Comparison of ENCODE assay signal across 14 cellular contexts in the genomic region with DNA sequence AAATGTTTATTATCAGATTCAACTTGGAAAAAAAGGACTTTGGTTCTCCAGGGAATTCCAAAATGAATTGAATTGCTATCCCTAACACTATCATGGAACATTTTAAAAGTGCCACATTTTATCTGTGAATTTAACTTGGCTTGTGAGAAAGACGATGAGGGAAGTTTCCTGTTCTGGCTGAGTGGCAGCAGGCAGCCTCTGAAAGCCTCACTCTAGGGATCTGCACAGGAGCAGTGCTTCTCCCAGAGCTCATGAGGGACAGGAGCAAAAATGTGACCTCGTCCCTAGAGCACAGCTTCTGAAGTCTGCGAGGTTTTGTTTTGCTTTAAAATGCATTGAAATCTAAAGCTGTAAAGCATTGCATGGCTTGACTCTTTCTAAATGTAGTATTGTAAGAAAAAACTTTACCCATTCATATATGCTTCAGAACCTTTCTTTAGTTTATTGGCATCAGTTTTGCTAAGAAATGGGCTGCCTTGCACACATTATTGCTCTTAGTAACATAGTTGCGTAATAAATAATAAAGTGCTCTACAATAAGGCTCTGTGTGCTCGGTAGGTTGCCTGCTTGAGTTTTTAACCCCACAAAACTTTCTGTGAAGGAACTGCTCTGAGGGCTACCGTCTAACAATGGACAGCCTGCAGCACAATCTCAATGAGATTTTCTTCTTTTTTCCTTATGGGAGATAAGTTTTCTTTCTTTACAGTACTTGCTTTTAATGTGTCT.
DNase-seq lines count a peak whose midpoint lies in the region; ATAC-seq and TF ChIP-seq lines count a peak whose summit lies in the region.
"Had no signal": no experiment of that assay in that cellular context is flagged by ENCODE, and none has a peak within 500 bp of the region (broad histone marks: within the 10 kb centered on the region; RNA-seq: fewer than 3 reads in every experiment).

No MANE protein-coding gene starts in this region.

- no peaks in the 10 kb centered on the region for H3K27me3 Mint-ChIP-seq in activated T-cell treated with anti-CD3 and anti-CD28 coated beads, Interleukin-2, amount 50 U/mL, for 24 hours
- H3K27me3 Mint-ChIP-seq: activated B cell treated with CpG ODN at 0.5 μM for 24 hours had no signal

- ATAC-seq in Right ventricle myocardium superior (ENCODE audit: poor library complexity) (peak; percentile 77), right lobe of liver (peak in 3 of 4 donors; percentile 27 to 59 (median 46)), GM21529 (IDR thresholded peaks at IDR 0.05; ENCODE audit: unreplicated experiment) (no peak)
- ATAC-seq: GM12878, natural killer cell had no signal

- TF ChIP-seq CTCF in right atrium auricular region (IDR thresholded peaks at IDR 0.05) (no peak), right lobe of liver (IDR thresholded peaks at IDR 0.05) (no peak)

- H3K4me1 ChIP-seq in right atrium auricular region (peaks cover 0 to 18% of the 10 kb centered on the region in 2 donors), ectodermal cell (ENCODE audit: control insufficient read depth, insufficient read depth, low read length) (peaks cover 8% of the 10 kb centered on the region), right lobe of liver (no peaks in the 10 kb centered on the region)

- intact Hi-C loops in Right ventricle myocardium superior (cut with DNase I) (no loop called here), right lobe of liver (cut with DNase I) (no loop called here)

- H3K27me3 ChIP-seq in right atrium auricular region, result no peaks in the 10 kb centered on the region
- H3K27me3 ChIP-seq in ectodermal cell (ENCODE audit: control insufficient read depth, insufficient read depth, low read length, poor library complexity, severe bottlenecking), result no peaks in the 10 kb centered on the region
- no peaks in the 10 kb centered on the region for H3K27me3 ChIP-seq in right lobe of liver

- peaks cover 5% of the 10 kb centered on the region for H3K4me1 Mint-ChIP-seq in activated T-cell treated with anti-CD3 and anti-CD28 coated beads, Interleukin-2, amount 50 U/mL, for 24 hours (ENCODE audit: low read depth)
- H3K4me1 Mint-ChIP-seq: activated B cell treated with CpG ODN at 0.5 μM for 24 hours had no signal

- no peak for TF ChIP-seq POLR2A in right lobe of liver (IDR thresholded peaks at IDR 0.05)

- H3K4me3 Mint-ChIP-seq in activated T-cell treated with anti-CD3 and anti-CD28 coated beads, Interleukin-2, amount 50 U/mL, for 24 hours, result no peak overlapping the region
- H3K4me3 Mint-ChIP-seq: activated B cell treated with CpG ODN at 0.5 μM for 24 hours, natural killer cell had no signal

- H3K36me3 ChIP-seq in right atrium auricular region (peaks cover 6% of the 10 kb centered on the region), ectodermal cell (ENCODE audit: control insufficient read depth, insufficient read depth, low read length) (no peaks in the 10 kb centered on the region), right lobe of liver (peaks cover 0 to 3% (median 0%) of the 10 kb centered on the region in 4 donors)

- 18 to 24% methylated on average over 6 of the region's 6 CpGs for WGBS in ectodermal cell, 2 experiments
- WGBS in right lobe of liver (ENCODE audit: insufficient coverage, low coverage, low lambda C conversion rate, missing lambda C conversion rate), result 39% methylated on average over 6 of the region's 6 CpGs

- no peaks in the 10 kb centered on the region for H3K36me3 Mint-ChIP-seq in activated T-cell treated with anti-CD3 and anti-CD28 coated beads, Interleukin-2, amount 50 U/mL, for 24 hours (ENCODE audit: low read depth)
- H3K36me3 Mint-ChIP-seq: natural killer cell had no signal

- no peaks in the 10 kb centered on the region for H3K9me3 Mint-ChIP-seq in activated T-cell treated with anti-CD3 and anti-CD28 coated beads, Interleukin-2, amount 50 U/mL, for 24 hours
- H3K9me3 Mint-ChIP-seq: activated B cell treated with CpG ODN at 0.5 μM for 24 hours, natural killer cell had no signal

- peak; percentile 39 for DNase-seq in Right ventricle myocardium superior
- no peak for DNase-seq in right atrium auricular region (ENCODE audit: low spot score)
- no peak for DNase-seq in right lobe of liver
- no peak for DNase-seq in activated T-cell treated with anti-CD3 and anti-CD28 coated beads, Interleukin-2, amount 50 U/mL, for 24 hours
- no peak for DNase-seq in CD1c-positive myeloid dendritic cell (ENCODE audit: extremely low spot score)
- no peak for DNase-seq in NCI-H1436 (lab: John Stamatoyannopoulos, UW)
- DNase-seq: activated B cell treated with CpG ODN at 0.5 μM for 24 hours; activated naive CD4-positive, alpha-beta T cell; AML-193; natural killer cell had no signal

- H3K27ac ChIP-seq in right atrium auricular region, result peak overlapping the region in 1 of 2 donors; percentile 44
- H3K27ac ChIP-seq in ectodermal cell (ENCODE audit: insufficient read depth, low read depth, low read length, poor library complexity, severe bottlenecking), result peak overlapping the region; percentile 76
- H3K27ac ChIP-seq in right lobe of liver, result no peak overlapping the region
- H3K27ac ChIP-seq: KMS-11 had no signal

- H3K4me3 ChIP-seq in right atrium auricular region, result no peak overlapping the region
- no peak overlapping the region for H3K4me3 ChIP-seq in ectodermal cell (ENCODE audit: insufficient read depth, low read depth, low read length)
- no peak overlapping the region for H3K4me3 ChIP-seq in right lobe of liver
- H3K4me3 ChIP-seq: GM12878 had no signal

- no peaks in the 10 kb centered on the region for H3K9me3 ChIP-seq in right atrium auricular region
- H3K9me3 ChIP-seq in ectodermal cell (ENCODE audit: control insufficient read depth, low read length), result no peaks in the 10 kb centered on the region
- H3K9me3 ChIP-seq in right lobe of liver, result no peaks in the 10 kb centered on the region

- H3K27ac Mint-ChIP-seq in activated T-cell treated with anti-CD3 and anti-CD28 coated beads, Interleukin-2, amount 50 U/mL, for 24 hours, result no peak overlapping the region
- H3K27ac Mint-ChIP-seq: activated B cell treated with CpG ODN at 0.5 μM for 24 hours, natural killer cell had no signal
